Comparison of ENCODE assay signal across 1 cellular context in the genomic region with DNA sequence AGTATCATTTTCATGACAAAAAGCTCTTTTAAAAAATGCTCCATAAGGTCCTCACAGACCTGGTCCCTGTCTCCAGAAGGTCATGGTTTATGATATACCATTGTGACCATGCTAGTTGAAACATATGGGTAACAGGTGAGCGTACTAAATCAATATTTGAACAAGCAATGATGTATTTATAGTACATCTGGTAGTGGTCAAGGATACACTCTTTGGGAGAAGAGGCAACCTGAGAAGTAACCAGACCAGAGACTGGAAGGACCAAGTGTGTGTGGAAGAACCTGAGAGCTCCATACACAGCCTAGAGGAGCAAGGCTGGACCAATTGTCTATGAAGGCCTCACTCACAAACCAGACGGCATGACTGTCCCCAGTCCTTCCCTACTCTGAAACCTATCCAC.
TF ChIP-seq lines count a peak whose summit lies in the region.

No MANE protein-coding gene starts in this region.

TF ChIP-seq in HepG2, 621 proteins besides CTCF, POLR2A, EP300 and RAD21:
- TF ChIP-seq YEATS2 (CRISPR knock-in tag; IDR thresholded peaks at IDR 0.05; ENCODE audit: borderline replicate concordance): no peak
- peak; percentile 29; the same call in 1 of the 2 replicates for TF ChIP-seq TFAP4 (IDR thresholded peaks at IDR 0.05; ENCODE audit: borderline replicate concordance, low read depth)
- TF ChIP-seq, protein P1, sequence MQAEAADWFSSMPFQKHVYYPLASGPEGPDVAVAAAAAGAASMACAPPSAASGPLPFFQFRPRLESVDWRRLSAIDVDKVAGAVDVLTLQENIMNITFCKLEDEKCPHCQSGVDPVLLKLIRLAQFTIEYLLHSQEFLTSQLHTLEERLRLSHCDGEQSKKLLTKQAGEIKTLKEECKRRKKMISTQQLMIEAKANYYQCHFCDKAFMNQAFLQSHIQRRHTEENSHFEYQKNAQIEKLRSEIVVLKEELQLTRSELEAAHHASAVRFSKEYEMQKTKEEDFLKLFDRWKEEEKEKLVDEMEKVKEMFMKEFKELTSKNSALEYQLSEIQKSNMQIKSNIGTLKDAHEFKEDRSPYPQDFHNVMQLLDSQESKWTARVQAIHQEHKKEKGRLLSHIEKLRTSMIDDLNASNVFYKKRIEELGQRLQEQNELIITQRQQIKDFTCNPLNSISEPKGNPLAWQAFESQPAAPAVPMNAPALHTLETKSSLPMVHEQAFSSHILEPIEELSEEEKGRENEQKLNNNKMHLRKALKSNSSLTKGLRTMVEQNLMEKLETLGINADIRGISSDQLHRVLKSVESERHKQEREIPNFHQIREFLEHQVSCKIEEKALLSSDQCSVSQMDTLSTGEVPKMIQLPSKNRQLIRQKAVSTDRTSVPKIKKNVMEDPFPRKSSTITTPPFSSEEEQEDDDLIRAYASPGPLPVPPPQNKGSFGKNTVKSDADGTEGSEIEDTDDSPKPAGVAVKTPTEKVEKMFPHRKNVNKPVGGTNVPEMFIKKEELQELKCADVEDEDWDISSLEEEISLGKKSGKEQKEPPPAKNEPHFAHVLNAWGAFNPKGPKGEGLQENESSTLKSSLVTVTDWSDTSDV (CRISPR knock-in tag; IDR thresholded peaks at IDR 0.05): no peak
